ENCODE assay signal across 1 cellular context in the genomic region with DNA sequence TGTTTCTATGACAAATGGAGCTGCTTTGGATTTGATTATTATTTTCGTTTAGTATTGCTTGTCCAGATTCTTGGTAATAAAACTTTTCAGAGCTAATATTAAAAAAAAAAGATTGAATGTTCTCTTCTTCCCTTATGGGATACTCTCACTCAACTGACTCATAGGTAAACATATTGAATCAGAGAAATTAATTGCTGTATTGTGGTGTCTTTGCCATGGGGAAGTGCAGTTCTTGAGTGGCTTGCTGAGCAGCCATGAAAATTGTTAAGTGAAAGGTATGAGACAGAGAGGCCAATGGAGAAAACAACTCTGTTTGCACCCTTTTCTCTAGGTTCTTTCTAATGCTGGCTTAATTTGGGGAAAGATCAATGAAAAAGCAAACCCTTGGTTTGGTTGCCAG.
TF ChIP-seq lines count a peak whose summit lies in the region.

No MANE protein-coding gene starts in this region.

TF ChIP-seq in IMR-90, 13 proteins besides CTCF, POLR2A, EP300 and RAD21 (continued from another document):
- TF ChIP-seq, protein P1, sequence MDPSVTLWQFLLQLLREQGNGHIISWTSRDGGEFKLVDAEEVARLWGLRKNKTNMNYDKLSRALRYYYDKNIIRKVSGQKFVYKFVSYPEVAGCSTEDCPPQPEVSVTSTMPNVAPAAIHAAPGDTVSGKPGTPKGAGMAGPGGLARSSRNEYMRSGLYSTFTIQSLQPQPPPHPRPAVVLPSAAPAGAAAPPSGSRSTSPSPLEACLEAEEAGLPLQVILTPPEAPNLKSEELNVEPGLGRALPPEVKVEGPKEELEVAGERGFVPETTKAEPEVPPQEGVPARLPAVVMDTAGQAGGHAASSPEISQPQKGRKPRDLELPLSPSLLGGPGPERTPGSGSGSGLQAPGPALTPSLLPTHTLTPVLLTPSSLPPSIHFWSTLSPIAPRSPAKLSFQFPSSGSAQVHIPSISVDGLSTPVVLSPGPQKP (IDR thresholded peaks at IDR 0.05; ENCODE audit: borderline replicate concordance, low read depth, low read length): no peak
- TF ChIP-seq FOS (IDR thresholded peaks at IDR 0.05; ENCODE audit: low read depth, low read length) (no peak), SMC3 (IDR thresholded peaks at IDR 0.05; ENCODE audit: low read depth, low read length) (no peak)
- TF ChIP-seq, protein P2, sequence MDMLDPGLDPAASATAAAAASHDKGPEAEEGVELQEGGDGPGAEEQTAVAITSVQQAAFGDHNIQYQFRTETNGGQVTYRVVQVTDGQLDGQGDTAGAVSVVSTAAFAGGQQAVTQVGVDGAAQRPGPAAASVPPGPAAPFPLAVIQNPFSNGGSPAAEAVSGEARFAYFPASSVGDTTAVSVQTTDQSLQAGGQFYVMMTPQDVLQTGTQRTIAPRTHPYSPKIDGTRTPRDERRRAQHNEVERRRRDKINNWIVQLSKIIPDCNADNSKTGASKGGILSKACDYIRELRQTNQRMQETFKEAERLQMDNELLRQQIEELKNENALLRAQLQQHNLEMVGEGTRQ (IDR thresholded peaks at IDR 0.05; ENCODE audit: low read depth, low read length): no peak
